ENCODE assay signal across 11 cellular contexts in genomic region chr3:134367869-134368750, GRCh38. TPM values are rescaled to one million over a fixed set of nuclear protein-coding genes. Genes with fewer than 3 reads are reported as not detected.
DNase-seq lines count a peak whose midpoint lies in the region; ATAC-seq and TF ChIP-seq lines count a peak whose summit lies in the region.
"Had no signal": no experiment of that assay in that cellular context is flagged by ENCODE, and none has a peak within 500 bp of the region (broad histone marks: within the 10 kb centered on the region; RNA-seq: fewer than 3 reads in every experiment).

No MANE protein-coding gene starts in this region.

- CTCF ChIA-PET in AG04449 (lab: Yijun Ruan, JAX): interaction anchor here (1.0 to 24.4 kb wide), 3 partner anchors 57 to 110 kb away, joined by 4 to 424 read pairs (median 65); no protein-coding TSS in a partner anchor

- no peak for TF ChIP-seq CTCF in AG04449 (IDR thresholded peaks at IDR 0.05; ENCODE audit: insufficient read depth, low read length, missing control alignments)
- TF ChIP-seq CTCF in esophagus squamous epithelium (IDR thresholded peaks at IDR 0.05): no peak

- H3K4me3 ChIP-seq in AG04449 (ENCODE audit: low read depth, low read length) (peak overlapping the region; percentile 8), esophagus squamous epithelium (no peak overlapping the region)
- H3K4me3 ChIP-seq: ovary had no signal

- no peaks in the 10 kb centered on the region for H3K9me3 ChIP-seq in esophagus squamous epithelium
- H3K9me3 ChIP-seq: ovary had no signal

- POLR2A ChIA-PET in AG04449 (lab: Yijun Ruan, JAX): interaction anchor here (1.1 to 13.6 kb wide), 5 partner anchors 10 to 107 kb away, joined by 3 to 172 read pairs (median 5); no protein-coding TSS in a partner anchor

- peaks cover 41 to 82% (median 57%) of the 10 kb centered on the region in 3 donors for H3K36me3 ChIP-seq in esophagus squamous epithelium
- H3K36me3 ChIP-seq: ovary had no signal

- H3K27ac ChIP-seq in esophagus squamous epithelium: peak overlapping the region; percentile 41 to 100 (median 95)
- H3K27ac ChIP-seq: ovary had no signal

- TF ChIP-seq POLR2A in esophagus squamous epithelium (IDR thresholded peaks at IDR 0.05): no peak

- peaks cover 52 to 99% (median 94%) of the 10 kb centered on the region in 3 donors for H3K4me1 ChIP-seq in esophagus squamous epithelium

- ATAC-seq in HG03342 (IDR thresholded peaks at IDR 0.05; ENCODE audit: unreplicated experiment) (no peak), HG03045 (IDR thresholded peaks at IDR 0.05; ENCODE audit: unreplicated experiment) (no peak)

- intact Hi-C loops in esophagus squamous epithelium (cut with DNase I): loop anchor here (5.0 kb wide), 1 partner anchor 56 kb away; no protein-coding TSS in a partner anchor

- peaks cover 0 to 5% (median 0%) of the 10 kb centered on the region in 4 donors for H3K27me3 ChIP-seq in esophagus squamous epithelium
- H3K27me3 ChIP-seq: ovary had no signal

- DNase-seq in AG04449 (ENCODE audit: low read depth, low spot score) (no peak), HuH-7.5 (ENCODE audit: low spot score) (peak; percentile 18), esophagus squamous epithelium (lab: John Stamatoyannopoulos, UW) (no peak), pons (ENCODE audit: low spot score) (peak; percentile 53), NCI-H146 (lab: John Stamatoyannopoulos, UW) (no peak), SHP77 (lab: John Stamatoyannopoulos, UW) (no peak)
- DNase-seq: NCI-H187, OCI-M1, ovary had no signal

- 64 to 79% methylated on average over 3 to 6 of the region's 8 CpGs for WGBS in esophagus squamous epithelium, 2 donors

RNA-seq across cellular contexts. Expression of gene AMOTL2, which starts 6.1 kb away (rescaled TPM):
- 10 to 100 TPM; 54.5 to 99.0 (median 59.1) TPM for total RNA-seq in esophagus squamous epithelium

Comparison
In these comparisons a context has a peak if more than half of its experiments do, and no peak if none do; other contexts are left out.
1. DNase-seq: peak in HuH-7.5 (single experiment) and pons (single experiment); none in AG04449 (single experiment), esophagus squamous epithelium (single experiment), NCI-H146 (single experiment) and SHP77 (0 of 2).